In genomic region chr3:65583203-65583602, GRCh38 we compare ENCODE assay signal across 19 cellular contexts.
"Had no signal": no experiment of that assay in that cellular context is flagged by ENCODE, and none has a peak within 500 bp of the region (broad histone marks: within the 10 kb centered on the region; RNA-seq: fewer than 3 reads in every experiment).

No MANE protein-coding gene starts in this region.

- H3K27ac Mint-ChIP-seq: activated naive CD4-positive, alpha-beta T cell treated with anti-CD3 and anti-CD28 coated beads, Interleukin-2, amount 50 U/mL, for 24 hours; endodermal cell; type B pancreatic cell; WTC11 had no signal

- H3K36me3 Mint-ChIP-seq: activated naive CD4-positive, alpha-beta T cell treated with anti-CD3 and anti-CD28 coated beads, Interleukin-2, amount 50 U/mL, for 24 hours; type B pancreatic cell; WTC11 had no signal

- H3K27ac ChIP-seq: coronary artery, esophagus squamous epithelium, thoracic aorta, vagina had no signal

- H3K4me2 ChIP-seq: smooth muscle cell had no signal

- H3K4me3 ChIP-seq: coronary artery, esophagus squamous epithelium, smooth muscle cell, thoracic aorta, vagina had no signal

- H3K9me3 Mint-ChIP-seq: central memory CD8-positive, alpha-beta T cell; endodermal cell; type B pancreatic cell; WTC11 had no signal

- H3K9me3 ChIP-seq: esophagus squamous epithelium, thoracic aorta, vagina had no signal

- H3K27me3 ChIP-seq: esophagus squamous epithelium, vagina had no signal

- H3K4me3 Mint-ChIP-seq: activated naive CD4-positive, alpha-beta T cell treated with anti-CD3 and anti-CD28 coated beads, Interleukin-2, amount 50 U/mL, for 24 hours; central memory CD8-positive, alpha-beta T cell; endodermal cell; type B pancreatic cell; WTC11 had no signal

- DNase-seq: activated gamma-delta T cell treated with Interleukin-2 at 50 U/mL for 16 hours; activated T-cell treated with anti-CD3 and anti-CD28 coated beads, Interleukin-2, amount 50 U/mL, for 1 hour; aorta; endodermal cell; esophagus squamous epithelium; left ventricle myocardium superior; nucleus accumbens; stimulated activated CD4-positive, alpha-beta T cell treated with anti-CD3 and anti-CD28 coated beads, Interleukin-15, amount 100 ng/mL, for 24 hours; stimulated activated naive CD4-positive, alpha-beta T cell treated with Interleukin-2 at 50 U/mL for 16 hours; T-helper 1 cell had no signal

- ATAC-seq: sciatic nerve, WTC11 had no signal

- H3K4me1 ChIP-seq: vagina had no signal

- H3K4me1 Mint-ChIP-seq: activated naive CD4-positive, alpha-beta T cell treated with anti-CD3 and anti-CD28 coated beads, Interleukin-2, amount 50 U/mL, for 24 hours; central memory CD8-positive, alpha-beta T cell had no signal

- H3K27me3 Mint-ChIP-seq: activated naive CD4-positive, alpha-beta T cell treated with anti-CD3 and anti-CD28 coated beads, Interleukin-2, amount 50 U/mL, for 24 hours; central memory CD8-positive, alpha-beta T cell; type B pancreatic cell had no signal

- H3K36me3 ChIP-seq: esophagus squamous epithelium, thoracic aorta, vagina had no signal
